ENCODE assay signal across 27 cellular contexts in the genomic region with DNA sequence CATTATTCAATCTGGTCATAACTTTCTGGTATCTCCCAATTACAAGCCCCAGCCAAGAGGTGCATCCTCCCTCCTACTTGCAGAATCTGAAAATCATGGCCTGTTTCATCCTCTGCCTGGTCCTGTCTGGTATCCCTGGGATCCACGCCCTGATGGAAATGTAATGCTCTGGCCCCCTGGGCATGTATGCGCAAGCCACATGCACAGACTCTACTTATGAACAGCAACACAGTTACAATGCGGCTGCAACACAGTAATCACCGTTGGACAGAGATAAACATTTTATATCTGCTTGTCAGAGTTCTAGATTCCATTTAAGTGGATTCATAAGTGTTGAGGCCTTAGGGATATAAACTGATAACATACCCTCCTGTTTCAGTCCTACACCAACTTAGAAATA.
"Had no signal": no experiment of that assay in that cellular context is flagged by ENCODE, and none has a peak within 500 bp of the region (broad histone marks: within the 10 kb centered on the region; RNA-seq: fewer than 3 reads in every experiment).

No MANE protein-coding gene starts in this region.

- H3K27me3 ChIP-seq: stomach, suprapubic skin, testis, thyroid gland, tibial artery, tibial nerve, transverse colon, upper lobe of left lung, upper lobe of right lung, uterus, vagina had no signal

- H3K4me3 ChIP-seq: stomach, suprapubic skin, testis, thoracic aorta, thyroid gland, tibial artery, tibial nerve, transverse colon, upper lobe of left lung, upper lobe of right lung, uterus, vagina had no signal

- H3K4me3 Mint-ChIP-seq: stimulated activated effector memory CD8-positive, alpha-beta T cell treated with anti-CD3 and anti-CD28 coated beads, Interleukin-12 subunit alpha, Interleukin-12 subunit beta, amount 100 ng/mL, for 72 hours; stimulated activated memory B cell treated with anti-CD40 and anti-IgM and Interleukin-4, amounts not matched to agents 10 μg/mL and 1 μg/mL and 100 μg/mL, for 72 hours; stimulated activated naive B cell treated with anti-CD40 and anti-IgM and Interleukin-4, amounts not matched to agents 10 μg/mL and 1 μg/mL and 100 μg/mL, for 72 hours; stimulated activated naive CD8-positive, alpha-beta T cell treated with anti-CD3 and anti-CD28 coated beads, Interleukin-15, amount 100 ng/mL, for 72 hours; stimulated activated naive CD8-positive, alpha-beta T cell treated with anti-CD3 and anti-CD28 coated beads, Interleukin-15, Interleukin-2, amounts not matched to agents 100 ng/mL and 50 ng/mL, for 24 hours; type B pancreatic cell had no signal

- H3K9me3 Mint-ChIP-seq: stimulated activated effector memory CD8-positive, alpha-beta T cell treated with anti-CD3 and anti-CD28 coated beads, Interleukin-12 subunit alpha, Interleukin-12 subunit beta, amount 100 ng/mL, for 72 hours; stimulated activated memory B cell treated with anti-CD40 and anti-IgM and Interleukin-4, amounts not matched to agents 10 μg/mL and 1 μg/mL and 100 μg/mL, for 72 hours; stimulated activated naive B cell treated with anti-CD40 and anti-IgM and Interleukin-4, amounts not matched to agents 10 μg/mL and 1 μg/mL and 100 μg/mL, for 72 hours; stimulated activated naive CD8-positive, alpha-beta T cell treated with anti-CD3 and anti-CD28 coated beads, Interleukin-15, amount 100 ng/mL, for 72 hours; stimulated activated naive CD8-positive, alpha-beta T cell treated with anti-CD3 and anti-CD28 coated beads, Interleukin-15, Interleukin-2, amounts not matched to agents 100 ng/mL and 50 ng/mL, for 24 hours; type B pancreatic cell had no signal

- ATAC-seq: stimulated activated effector memory CD8-positive, alpha-beta T cell treated with anti-CD3 and anti-CD28 coated beads, Interleukin-12 subunit alpha, Interleukin-12 subunit beta, amount 100 ng/mL, for 72 hours; stimulated activated memory B cell treated with anti-CD40 and anti-IgM and Interleukin-4, amounts not matched to agents 10 μg/mL and 1 μg/mL and 100 μg/mL, for 72 hours; stimulated activated naive B cell treated with anti-CD40 and anti-IgM and Interleukin-4, amounts not matched to agents 10 μg/mL and 1 μg/mL and 100 μg/mL, for 72 hours; stimulated activated naive CD8-positive, alpha-beta T cell treated with anti-CD3 and anti-CD28 coated beads, Interleukin-15, amount 100 ng/mL, for 72 hours; stimulated activated naive CD8-positive, alpha-beta T cell treated with anti-CD3 and anti-CD28 coated beads, Interleukin-15, Interleukin-2, amounts not matched to agents 100 U/mL and 50 U/mL, for 24 hours; upper lobe of right lung had no signal

- H3K27me3 Mint-ChIP-seq: stimulated activated memory B cell treated with anti-CD40 and anti-IgM and Interleukin-4, amounts not matched to agents 10 μg/mL and 1 μg/mL and 100 μg/mL, for 72 hours; stimulated activated naive B cell treated with anti-CD40 and anti-IgM and Interleukin-4, amounts not matched to agents 10 μg/mL and 1 μg/mL and 100 μg/mL, for 72 hours; stimulated activated naive CD8-positive, alpha-beta T cell treated with anti-CD3 and anti-CD28 coated beads, Interleukin-15, amount 100 ng/mL, for 72 hours; stimulated activated naive CD8-positive, alpha-beta T cell treated with anti-CD3 and anti-CD28 coated beads, Interleukin-15, Interleukin-2, amounts not matched to agents 100 ng/mL and 50 ng/mL, for 24 hours; type B pancreatic cell had no signal

- H3K4me1 Mint-ChIP-seq: stimulated activated effector memory CD8-positive, alpha-beta T cell treated with anti-CD3 and anti-CD28 coated beads, Interleukin-12 subunit alpha, Interleukin-12 subunit beta, amount 100 ng/mL, for 72 hours; stimulated activated memory B cell treated with anti-CD40 and anti-IgM and Interleukin-4, amounts not matched to agents 10 μg/mL and 1 μg/mL and 100 μg/mL, for 72 hours; stimulated activated naive B cell treated with anti-CD40 and anti-IgM and Interleukin-4, amounts not matched to agents 10 μg/mL and 1 μg/mL and 100 μg/mL, for 72 hours; stimulated activated naive CD8-positive, alpha-beta T cell treated with anti-CD3 and anti-CD28 coated beads, Interleukin-15, amount 100 ng/mL, for 72 hours had no signal

- H3K36me3 ChIP-seq: thoracic aorta, thyroid gland, transverse colon, upper lobe of left lung, upper lobe of right lung, uterus, vagina had no signal

- H3K9me3 ChIP-seq: stomach, suprapubic skin, testis, thoracic aorta, thyroid gland, tibial artery, tibial nerve, transverse colon, upper lobe of left lung, upper lobe of right lung, uterus, vagina had no signal

- DNase-seq: stimulated activated CD4-positive, alpha-beta T cell treated with anti-CD3 and anti-CD28 coated beads, Interleukin-2, amount 100 ng/mL, for 48 hours; stimulated activated CD4-positive, alpha-beta T cell treated with anti-CD3 and anti-CD28 coated beads, Interleukin-4, amount 100 ng/mL, for 1 hour; stimulated activated CD4-positive, alpha-beta T cell treated with anti-CD3 and anti-CD28 coated beads, Interleukin-4, amount 100 ng/mL, for 24 hours; stimulated activated CD4-positive, alpha-beta T cell treated with anti-CD3 and anti-CD28 coated beads, Interleukin-4, amount 100 ng/mL, for 4 hours; stimulated activated CD8-positive, alpha-beta memory T cell treated with anti-CD3 and anti-CD28 coated beads, Interleukin-4, amount 100 ng/mL, for 48 hours; stimulated activated naive B cell treated with anti-CD40 and anti-IgM and Interleukin-4, amounts not matched to agents 10 μg/mL and 1 μg/mL and 100 μg/mL, for 72 hours; stimulated activated naive CD4-positive, alpha-beta T cell; stimulated activated naive CD4-positive, alpha-beta T cell treated with Interleukin-2 at 50 U/mL for 16 hours; stimulated activated naive CD8-positive, alpha-beta T cell treated with anti-CD3 and anti-CD28 coated beads, Interleukin-15, amount 100 ng/mL, for 72 hours; stimulated activated naive CD8-positive, alpha-beta T cell treated with anti-CD3 and anti-CD28 coated beads, Interleukin-15, Interleukin-2, amounts not matched to agents 100 U/mL and 50 U/mL, for 24 hours; stomach; substantia nigra; testis; thyroid gland; tibial artery; transverse colon; upper lobe of right lung; uterus had no signal

- H3K27ac Mint-ChIP-seq: stimulated activated effector memory CD8-positive, alpha-beta T cell treated with anti-CD3 and anti-CD28 coated beads, Interleukin-12 subunit alpha, Interleukin-12 subunit beta, amount 100 ng/mL, for 72 hours; stimulated activated memory B cell treated with anti-CD40 and anti-IgM and Interleukin-4, amounts not matched to agents 10 μg/mL and 1 μg/mL and 100 μg/mL, for 72 hours; stimulated activated naive B cell treated with anti-CD40 and anti-IgM and Interleukin-4, amounts not matched to agents 10 μg/mL and 1 μg/mL and 100 μg/mL, for 72 hours; stimulated activated naive CD8-positive, alpha-beta T cell treated with anti-CD3 and anti-CD28 coated beads, Interleukin-15, amount 100 ng/mL, for 72 hours; stimulated activated naive CD8-positive, alpha-beta T cell treated with anti-CD3 and anti-CD28 coated beads, Interleukin-15, Interleukin-2, amounts not matched to agents 100 ng/mL and 50 ng/mL, for 24 hours; type B pancreatic cell had no signal

- H3K27ac ChIP-seq: stomach, suprapubic skin, testis, thoracic aorta, thyroid gland, tibial artery, tibial nerve, transverse colon, upper lobe of left lung, upper lobe of right lung, uterus, vagina had no signal

- H3K36me3 Mint-ChIP-seq: stimulated activated effector memory CD8-positive, alpha-beta T cell treated with anti-CD3 and anti-CD28 coated beads, Interleukin-12 subunit alpha, Interleukin-12 subunit beta, amount 100 ng/mL, for 72 hours; type B pancreatic cell had no signal

- H3K4me1 ChIP-seq: stomach, suprapubic skin, testis, thyroid gland, tibial artery, tibial nerve, transverse colon, upper lobe of left lung, upper lobe of right lung, uterus, vagina had no signal
